13 cellular contexts compared by ENCODE assay signal in genomic region chr10:48480397-48481374, GRCh38.
DNase-seq lines count a peak whose midpoint lies in the region; ATAC-seq and TF ChIP-seq lines count a peak whose summit lies in the region.
"Had no signal": no experiment of that assay in that cellular context is flagged by ENCODE, and none has a peak within 500 bp of the region (broad histone marks: within the 10 kb centered on the region; RNA-seq: fewer than 3 reads in every experiment).

No MANE protein-coding gene starts in this region.

- H3K27ac Mint-ChIP-seq in stimulated activated memory B cell treated with anti-CD40 and anti-IgM and Interleukin-4, amounts not matched to agents 10 μg/mL and 1 μg/mL and 100 μg/mL, for 72 hours: no peak overlapping the region
- H3K27ac Mint-ChIP-seq in activated CD4-positive, alpha-beta T cell treated with anti-CD3 and anti-CD28 coated beads, Interleukin-2, amount 10 ng/mL, durations not matched to agents 7 days and 5 days: no peak overlapping the region
- H3K27ac Mint-ChIP-seq: activated CD8-positive, alpha-beta T cell treated with anti-CD3 and anti-CD28 coated beads for 36 hours had no signal

- peak; percentile 45 for DNase-seq in HuH-7.5 (ENCODE audit: low spot score)
- peak; percentile 52 for DNase-seq in coronary artery (ENCODE audit: low spot score)
- peak; percentile 41 for DNase-seq in left lobe of liver (ENCODE audit: low spot score)
- DNase-seq in SW 1271 (lab: John Stamatoyannopoulos, UW): no peak
- no peak for DNase-seq in activated CD4-positive, alpha-beta T cell treated with anti-CD3 and anti-CD28 coated beads, Interleukin-2, amount 10 ng/mL, durations not matched to agents 7 days and 5 days
- DNase-seq in NCI-H2107 (lab: John Stamatoyannopoulos, UW): no peak
- DNase-seq: activated CD8-positive, alpha-beta T cell treated with anti-CD3 and anti-CD28 coated beads for 36 hours; DMS 273 treated with DMSO at 0.1 percent for 48 hours; NCI-H1092; psoas muscle had no signal

- no peak overlapping the region for H3K4me3 Mint-ChIP-seq in stimulated activated memory B cell treated with anti-CD40 and anti-IgM and Interleukin-4, amounts not matched to agents 10 μg/mL and 1 μg/mL and 100 μg/mL, for 72 hours
- no peak overlapping the region for H3K4me3 Mint-ChIP-seq in activated CD4-positive, alpha-beta T cell treated with anti-CD3 and anti-CD28 coated beads, Interleukin-2, amount 10 ng/mL, durations not matched to agents 7 days and 5 days
- H3K4me3 Mint-ChIP-seq: activated CD8-positive, alpha-beta T cell treated with anti-CD3 and anti-CD28 coated beads for 36 hours had no signal

- H3K9me3 Mint-ChIP-seq in stimulated activated memory B cell treated with anti-CD40 and anti-IgM and Interleukin-4, amounts not matched to agents 10 μg/mL and 1 μg/mL and 100 μg/mL, for 72 hours: no peaks in the 10 kb centered on the region
- no peaks in the 10 kb centered on the region for H3K9me3 Mint-ChIP-seq in activated CD4-positive, alpha-beta T cell treated with anti-CD3 and anti-CD28 coated beads, Interleukin-2, amount 10 ng/mL, durations not matched to agents 7 days and 5 days
- H3K9me3 Mint-ChIP-seq: activated CD8-positive, alpha-beta T cell treated with anti-CD3 and anti-CD28 coated beads for 36 hours had no signal

- H3K36me3 Mint-ChIP-seq in stimulated activated memory B cell treated with anti-CD40 and anti-IgM and Interleukin-4, amounts not matched to agents 10 μg/mL and 1 μg/mL and 100 μg/mL, for 72 hours: no peaks in the 10 kb centered on the region
- H3K36me3 Mint-ChIP-seq in activated CD4-positive, alpha-beta T cell treated with anti-CD3 and anti-CD28 coated beads, Interleukin-2, amount 10 ng/mL, durations not matched to agents 7 days and 5 days (ENCODE audit: low read depth): no peaks in the 10 kb centered on the region

- H3K27me3 Mint-ChIP-seq in stimulated activated memory B cell treated with anti-CD40 and anti-IgM and Interleukin-4, amounts not matched to agents 10 μg/mL and 1 μg/mL and 100 μg/mL, for 72 hours: peaks cover 55% of the 10 kb centered on the region
- peaks cover 28% of the 10 kb centered on the region for H3K27me3 Mint-ChIP-seq in activated CD4-positive, alpha-beta T cell treated with anti-CD3 and anti-CD28 coated beads, Interleukin-2, amount 10 ng/mL, durations not matched to agents 7 days and 5 days

- H3K27ac ChIP-seq in coronary artery: no peak overlapping the region
- H3K27ac ChIP-seq: psoas muscle, SK-N-MC had no signal

- CTCF ChIA-PET in activated CD4-positive, alpha-beta T cell treated with anti-CD3 and anti-CD28 coated beads, Interleukin-2, amount 10 ng/mL, durations not matched to agents 7 days and 5 days (lab: Charles Lee): interaction anchor here (2.3 kb wide), 1 partner anchor 11 kb away, joined by 5 read pairs; no protein-coding TSS in a partner anchor

- no peak for ATAC-seq in left lobe of liver
- ATAC-seq in stimulated activated memory B cell treated with anti-CD40 and anti-IgM and Interleukin-4, amounts not matched to agents 10 μg/mL and 1 μg/mL and 100 μg/mL, for 72 hours: peak; percentile 17
- no peak for ATAC-seq in HG02759 (IDR thresholded peaks at IDR 0.05; ENCODE audit: unreplicated experiment)
- ATAC-seq: activated CD8-positive, alpha-beta T cell treated with anti-CD3 and anti-CD28 coated beads for 36 hours; psoas muscle had no signal

- no peaks in the 10 kb centered on the region for H3K4me1 Mint-ChIP-seq in stimulated activated memory B cell treated with anti-CD40 and anti-IgM and Interleukin-4, amounts not matched to agents 10 μg/mL and 1 μg/mL and 100 μg/mL, for 72 hours
- no peaks in the 10 kb centered on the region for H3K4me1 Mint-ChIP-seq in activated CD4-positive, alpha-beta T cell treated with anti-CD3 and anti-CD28 coated beads, Interleukin-2, amount 10 ng/mL, durations not matched to agents 7 days and 5 days

- POLR2A ChIA-PET in activated CD4-positive, alpha-beta T cell treated with anti-CD3 and anti-CD28 coated beads, Interleukin-2, amount 10 ng/mL, durations not matched to agents 7 days and 5 days (lab: Charles Lee): no interaction called here

- no peak for TF ChIP-seq CTCF in coronary artery (IDR thresholded peaks at IDR 0.05)

- H3K4me3 ChIP-seq in coronary artery: no peak overlapping the region
- H3K4me3 ChIP-seq: psoas muscle, SK-N-MC had no signal

Comparison
In these comparisons a context has a peak if more than half of its experiments do, and no peak if none do; other contexts are left out.
1. DNase-seq: peak in HuH-7.5 (single experiment), coronary artery (single experiment) and left lobe of liver (single experiment); none in SW 1271 (0 of 2), activated CD4-positive, alpha-beta T cell treated with anti-CD3 and anti-CD28 coated beads, Interleukin-2, amount 10 ng/mL, durations not matched to agents 7 days and 5 days (single experiment) and NCI-H2107 (single experiment).